In genomic region chr5:129746884-129747283, GRCh38 we compare ENCODE assay signal across 25 cellular contexts. TPM values are rescaled to one million over a fixed set of nuclear protein-coding genes. Genes with fewer than 3 reads are reported as not detected.
DNase-seq lines count a peak whose midpoint lies in the region; ATAC-seq and TF ChIP-seq lines count a peak whose summit lies in the region.
"Had no signal": no experiment of that assay in that cellular context is flagged by ENCODE, and none has a peak within 500 bp of the region (broad histone marks: within the 10 kb centered on the region; RNA-seq: fewer than 3 reads in every experiment).

No MANE protein-coding gene starts in this region.

- no peak overlapping the region for H3K9ac ChIP-seq in IMR-90 (ENCODE audit: low read depth, low read length)
- H3K9ac ChIP-seq in mesenchymal stem cell (ENCODE audit: low read length), result no peak overlapping the region
- H3K9ac ChIP-seq: KMS-11 had no signal

- in situ Hi-C loops in IMR-90 (cut with MboI; ENCODE audit: low sequenced_read_pairs), result no loop called here

- H3K27me3 ChIP-seq in IMR-90 (ENCODE audit: control insufficient read depth, insufficient read depth, low read length) (no peaks in the 10 kb centered on the region), mesenchymal stem cell (ENCODE audit: control insufficient read depth in 1 of 2, insufficient read depth in 1 of 2, low read length in 2 of 2) (no peaks in the 10 kb centered on the region)
- H3K27me3 ChIP-seq: BE2C had no signal

- H3K9me3 ChIP-seq in IMR-90 (ENCODE audit: control insufficient read depth, insufficient read depth, low read length) (no peaks in the 10 kb centered on the region), mesenchymal stem cell (ENCODE audit: control insufficient read depth, low read length) (no peaks in the 10 kb centered on the region)
- H3K9me3 ChIP-seq: BE2C had no signal

- H2BK5ac ChIP-seq in IMR-90 (ENCODE audit: low read depth, low read length, poor library complexity, severe bottlenecking) (no peak overlapping the region), mesenchymal stem cell (ENCODE audit: low read depth, low read length, poor library complexity, severe bottlenecking) (no peak overlapping the region)

- intact Hi-C loops in IMR-90 (cut with micrococcal nuclease), result no loop called here

- TF ChIP-seq RAD21 in IMR-90 (IDR thresholded peaks at IDR 0.05; ENCODE audit: low read length), result no peak

- no peak for TF ChIP-seq CTCF in IMR-90 (conservative IDR thresholded peaks at IDR 0.05; ENCODE audit: low read depth, low read length)
- TF ChIP-seq CTCF in choroid plexus epithelial cell (conservative IDR thresholded peaks at IDR 0.05; ENCODE audit: low read depth, low read length), result no peak

- no peak overlapping the region for H2BK15ac ChIP-seq in IMR-90 (ENCODE audit: low read depth, low read length)
- H2BK15ac ChIP-seq in mesenchymal stem cell (ENCODE audit: low read depth, poor library complexity, severe bottlenecking), result no peak overlapping the region

- H3K79me1 ChIP-seq in IMR-90 (ENCODE audit: low read depth in 1 of 2, low read length in 2 of 2), result no peaks in the 10 kb centered on the region
- no peaks in the 10 kb centered on the region for H3K79me1 ChIP-seq in mesenchymal stem cell (replicated peaks; ENCODE audit: low read length, poor library complexity, severe bottlenecking)

- no peak overlapping the region for H2BK120ac ChIP-seq in IMR-90 (ENCODE audit: low read depth, low read length)
- no peak overlapping the region for H2BK120ac ChIP-seq in mesenchymal stem cell (ENCODE audit: low read depth, low read length)

- no peak overlapping the region for H4K8ac ChIP-seq in IMR-90 (ENCODE audit: low read depth in 2 of 2, low read length in 2 of 2)
- H4K8ac ChIP-seq in mesenchymal stem cell (ENCODE audit: low read length), result no peak overlapping the region

- H3K36me3 ChIP-seq in IMR-90 (ENCODE audit: control insufficient read depth, insufficient read depth, low read length) (no peaks in the 10 kb centered on the region), mesenchymal stem cell (ENCODE audit: control insufficient read depth in 1 of 2, insufficient read depth in 2 of 2, low read depth in 1 of 2, low read length in 2 of 2) (no peaks in the 10 kb centered on the region)

- no peak overlapping the region for H3K4ac ChIP-seq in IMR-90 (ENCODE audit: low read depth, low read length)
- no peak overlapping the region for H3K4ac ChIP-seq in mesenchymal stem cell (ENCODE audit: low read depth in 1 of 2, low read length in 2 of 2)

- H3K18ac ChIP-seq in IMR-90 (ENCODE audit: low read depth, low read length), result no peak overlapping the region
- no peak overlapping the region for H3K18ac ChIP-seq in mesenchymal stem cell (ENCODE audit: low read depth in 1 of 2, low read length in 2 of 2)

- H4K5ac ChIP-seq in IMR-90 (ENCODE audit: low read depth, low read length), result no peak overlapping the region

- peak; percentile 1 for DNase-seq in EH (ENCODE audit: low read depth)
- peak; percentile 3 for DNase-seq in IMR-90
- DNase-seq in choroid plexus epithelial cell (ENCODE audit: low read depth), result peak; percentile 8
- DNase-seq in mesenchymal stem cell, result peak; percentile 50
- no peak for DNase-seq in HUDEP-2 (lab: John Stamatoyannopoulos, UW; ENCODE audit: unreplicated experiment in 76 of 76)
- DNase-seq: 8988T; ACHN; BE2C; CD8-positive, alpha-beta memory T cell; DMS 273 treated with DMSO at 0.1 percent for 48 hours; DMS79; H7; NCI-H1105; NCI-H1436 treated with DMSO at 0.1 percent for 48 hours; NCI-H187 treated with DMSO at 0.1 percent for 48 hours; NCI-H446 treated with DMSO at 0.1 percent for 48 hours; NCI-H526 treated with DMSO at 0.1 percent for 48 hours; SIG-M5 had no signal

- no peak overlapping the region for H3K23ac ChIP-seq in IMR-90 (ENCODE audit: low read depth, low read length)
- H3K23ac ChIP-seq in mesenchymal stem cell (ENCODE audit: low read length in 2 of 2), result no peak overlapping the region

- WGBS in IMR-90 (ENCODE audit: extremely low coverage in 2 of 2, insufficient read length in 1 of 2), 2 experiments, result no CpG with 5 or more reads among the region's 2 CpGs
- WGBS in mesenchymal stem cell, result 43% methylated on average over 2 of the region's 2 CpGs

- no peak overlapping the region for H3K4me3 ChIP-seq in IMR-90 (ENCODE audit: insufficient read depth, low read depth, low read length)
- no peak overlapping the region for H3K4me3 ChIP-seq in choroid plexus epithelial cell (ENCODE audit: low read depth, low read length)
- no peak overlapping the region for H3K4me3 ChIP-seq in mesenchymal stem cell (ENCODE audit: insufficient read depth in 1 of 2, low read depth in 1 of 2, low read length in 2 of 2)
- H3K4me3 ChIP-seq: SK-N-MC had no signal

- H2AK5ac ChIP-seq in IMR-90 (ENCODE audit: low read depth, low read length) (no peak overlapping the region), mesenchymal stem cell (ENCODE audit: low read length, severe bottlenecking) (no peak overlapping the region)

- no peaks in the 10 kb centered on the region for H3K4me1 ChIP-seq in IMR-90 (ENCODE audit: control insufficient read depth, insufficient read depth, low read length)
- H3K4me1 ChIP-seq in mesenchymal stem cell (ENCODE audit: control insufficient read depth, insufficient read depth, low read depth, low read length), result no peaks in the 10 kb centered on the region
- H3K4me1 ChIP-seq: BE2C had no signal

- no peak overlapping the region for H3K4me2 ChIP-seq in IMR-90 (ENCODE audit: low read depth, low read length)
- no peak overlapping the region for H3K4me2 ChIP-seq in mesenchymal stem cell (ENCODE audit: low read length, poor library complexity, severe bottlenecking)
- H3K4me2 ChIP-seq: KMS-11 had no signal

- no peak overlapping the region for H4K91ac ChIP-seq in IMR-90 (ENCODE audit: insufficient read depth, low read depth, low read length)
- H4K91ac ChIP-seq in mesenchymal stem cell (ENCODE audit: low read length), result no peak overlapping the region

- dilution Hi-C loops in IMR-90 (cut with HindIII; ENCODE audit: low sequenced_read_pairs, unreplicated experiment), result no loop called here

- no peak overlapping the region for H3K27ac ChIP-seq in IMR-90 (ENCODE audit: insufficient read depth, low read length)
- no peak overlapping the region for H3K27ac ChIP-seq in mesenchymal stem cell (ENCODE audit: low read length, poor library complexity, severe bottlenecking)
- H3K27ac ChIP-seq: KMS-11, RWPE1, SK-N-MC had no signal

- H2BK20ac ChIP-seq in IMR-90 (ENCODE audit: low read depth, low read length), result no peak overlapping the region

- H3K56ac ChIP-seq in IMR-90 (ENCODE audit: extremely low read depth, insufficient read depth, low read length), result no peak overlapping the region

- H3K14ac ChIP-seq in IMR-90 (replicated peaks; ENCODE audit: low read depth, low read length) (no peak overlapping the region), mesenchymal stem cell (ENCODE audit: low read length in 2 of 2) (no peak overlapping the region)

- no peak overlapping the region for H2BK12ac ChIP-seq in mesenchymal stem cell (ENCODE audit: low read length in 2 of 2)

- CTCF ChIA-PET in IMR-90 (lab: Yijun Ruan, JAX), result no interaction called here

- no peaks in the 10 kb centered on the region for H3K9me1 ChIP-seq in IMR-90 (ENCODE audit: insufficient read depth, low read length)

- BruUV-seq in IMR-90 (replicated peaks; lab: Mats Ljungman, UMichigan), result no TSS peak

- POLR2A ChIA-PET in IMR-90 (lab: Charles Lee; ENCODE audit: unreplicated experiment), result no interaction called here

- no peaks in the 10 kb centered on the region for H4K20me1 ChIP-seq in IMR-90 (ENCODE audit: insufficient read depth, low read length)

- ATAC-seq in IMR-90 (ENCODE audit: low read depth), result peak; percentile 69
- ATAC-seq in HG02678 (IDR thresholded peaks at IDR 0.05; ENCODE audit: unreplicated experiment), result no peak
- ATAC-seq in HG02588 (IDR thresholded peaks at IDR 0.05; ENCODE audit: unreplicated experiment), result no peak

- H2AK9ac ChIP-seq in IMR-90 (replicated peaks; ENCODE audit: low read depth, low read length, poor library complexity), result no peak overlapping the region

- TF ChIP-seq POLR2A in IMR-90 (IDR thresholded peaks at IDR 0.05; ENCODE audit: low read depth, low read length), result no peak

- H2AFZ ChIP-seq in IMR-90 (replicated peaks; ENCODE audit: low read length, poor library complexity) (no peak overlapping the region), mesenchymal stem cell (ENCODE audit: low read depth, low read length) (no peak overlapping the region)

TF ChIP-seq in IMR-90, 13 proteins besides CTCF, POLR2A, EP300 and RAD21:
- TF ChIP-seq FOS (IDR thresholded peaks at IDR 0.05; ENCODE audit: low read depth, low read length) (no peak), CEBPB (IDR thresholded peaks at IDR 0.05; ENCODE audit: low read depth, low read length) (no peak), RFX5 (IDR thresholded peaks at IDR 0.05; ENCODE audit: low read depth, low read length) (no peak), NFE2L2 (IDR thresholded peaks at IDR 0.05; ENCODE audit: low read depth, low read length) (no peak), SMC3 (IDR thresholded peaks at IDR 0.05; ENCODE audit: low read depth, low read length) (no peak), MXI1 (IDR thresholded peaks at IDR 0.05; ENCODE audit: borderline replicate concordance, low read depth, low read length) (no peak), RCOR1 (IDR thresholded peaks at IDR 0.05; ENCODE audit: insufficient replicate concordance, low read length) (no peak)

RNA-seq across cellular contexts. Expression of gene MINAR2, which starts 1.0 kb away (rescaled TPM):
- not detected in 2 replicates for total RNA-seq in IMR-90 (2012; rRNA removed)
- not detected in 2 replicates for polyA plus RNA-seq in IMR-90 (2012; rRNA removed)
- polyA plus RNA-seq in IMR-90 (2012; cell fraction: cytosol; rRNA removed), result not detected in 2 replicates
- not detected in 2 replicates for polyA plus RNA-seq in IMR-90 (2012; cell fraction: nucleus; rRNA removed; ENCODE audit: low replicate concordance)
- 0.06 TPM for polyA plus RNA-seq in mesenchymal stem cell (2013, experiment 1 of 2)
- 0.07 TPM for polyA plus RNA-seq in mesenchymal stem cell (2013, experiment 2 of 2)
- total RNA-seq: CD8-positive, alpha-beta memory T cell; H7 had no signal
- polyA plus RNA-seq: CD14-positive monocyte; CD8-positive, alpha-beta memory T cell; IgD-negative memory B cell had no signal

Comparison
In these comparisons a context has a peak if more than half of its experiments do, and no peak if none do; other contexts are left out.
1. DNase-seq: peak in EH (single experiment), IMR-90 (single experiment), choroid plexus epithelial cell (single experiment) and mesenchymal stem cell (single experiment); none in HUDEP-2 (0 of 76).